ENCODE assay signal across 11 cellular contexts in genomic region chr2:57809230-57809629, GRCh38.
DNase-seq lines count a peak whose midpoint lies in the region; ATAC-seq and TF ChIP-seq lines count a peak whose summit lies in the region.
"Had no signal": no experiment of that assay in that cellular context is flagged by ENCODE, and none has a peak within 500 bp of the region (broad histone marks: within the 10 kb centered on the region; RNA-seq: fewer than 3 reads in every experiment).

No MANE protein-coding gene starts in this region.

- no peak overlapping the region for H3K4me3 ChIP-seq in OCI-LY7 (ENCODE audit: low read depth, low read length, poor library complexity, severe bottlenecking)
- H3K4me3 ChIP-seq: left ventricle myocardium inferior, spleen, vagina had no signal

- ATAC-seq in GM18909 (IDR thresholded peaks at IDR 0.05; ENCODE audit: poor library complexity, unreplicated experiment) (peak; percentile 91), GM21529 (IDR thresholded peaks at IDR 0.05; ENCODE audit: unreplicated experiment) (peak; percentile 97), HG03064 (IDR thresholded peaks at IDR 0.05; ENCODE audit: low read depth, unreplicated experiment) (peak; percentile 98)

- no peak overlapping the region for H3K27ac ChIP-seq in OCI-LY7 (ENCODE audit: low read depth, low read length, poor library complexity, severe bottlenecking)
- H3K27ac ChIP-seq: left ventricle myocardium inferior, spleen, vagina had no signal

- no peaks in the 10 kb centered on the region for H3K27me3 Mint-ChIP-seq in activated CD4-positive, alpha-beta memory T cell treated with anti-CD3 and anti-CD28 coated beads for 36 hours
- no peaks in the 10 kb centered on the region for H3K27me3 Mint-ChIP-seq in nephron progenitor cell (ENCODE audit: low read depth, poor library complexity)

- no peak for TF ChIP-seq CTCF in OCI-LY7 (conservative IDR thresholded peaks at IDR 0.05; ENCODE audit: low read length)
- TF ChIP-seq CTCF in nephron progenitor cell (IDR thresholded peaks at IDR 0.05): no peak

- no peak overlapping the region for H3K27ac Mint-ChIP-seq in activated CD4-positive, alpha-beta memory T cell treated with anti-CD3 and anti-CD28 coated beads for 36 hours
- no peak overlapping the region for H3K27ac Mint-ChIP-seq in nephron progenitor cell

- CTCF ChIA-PET in OCI-LY7 (lab: Charles Lee; ENCODE audit: unreplicated experiment): no interaction called here
- CTCF ChIA-PET in activated CD4-positive, alpha-beta memory T cell treated with anti-CD3 and anti-CD28 coated beads for 36 hours (lab: Charles Lee): no interaction called here

- no peaks in the 10 kb centered on the region for H3K9me2 ChIP-seq in OCI-LY7 (ENCODE audit: insufficient read depth, low read length)

- H3K4me1 ChIP-seq in OCI-LY7 (ENCODE audit: insufficient read depth, low read length, poor library complexity, severe bottlenecking): no peaks in the 10 kb centered on the region
- H3K4me1 ChIP-seq: left ventricle myocardium inferior, spleen, vagina had no signal

- intact Hi-C loops in OCI-LY7 (cut with micrococcal nuclease; ENCODE audit: unreplicated experiment): no loop called here
- intact Hi-C loops in activated CD4-positive, alpha-beta memory T cell treated with anti-CD3 and anti-CD28 coated beads for 36 hours (cut with micrococcal nuclease): no loop called here

- no TSS peak for BruUV-seq in OCI-LY7 (replicated peaks; lab: Mats Ljungman, UMichigan)

- DNase-seq in OCI-M1 (lab: John Stamatoyannopoulos, UW) (peak; percentile 42), OCI-LY7 (ENCODE audit: low spot score) (no peak), nephron progenitor cell (no peak)
- DNase-seq in activated CD4-positive, alpha-beta memory T cell treated with anti-CD3 and anti-CD28 coated beads for 36 hours: no peak
- DNase-seq: left ventricle myocardium inferior, NCI-H1436, spleen had no signal

- no peaks in the 10 kb centered on the region for H3K9me3 Mint-ChIP-seq in activated CD4-positive, alpha-beta memory T cell treated with anti-CD3 and anti-CD28 coated beads for 36 hours
- H3K9me3 Mint-ChIP-seq in nephron progenitor cell: no peaks in the 10 kb centered on the region

- no peaks in the 10 kb centered on the region for H3K36me3 ChIP-seq in OCI-LY7 (ENCODE audit: insufficient read depth, low read length)
- H3K36me3 ChIP-seq: left ventricle myocardium inferior, spleen, vagina had no signal

- H4K20me1 ChIP-seq in OCI-LY7 (ENCODE audit: insufficient read depth, low read length): no peaks in the 10 kb centered on the region

- POLR2A ChIA-PET in OCI-LY7 (lab: Charles Lee): interaction anchor here (0.7 to 1.1 kb wide), 2 partner anchors 9 to 35 kb away, joined by 3 read pairs; no protein-coding TSS in a partner anchor
- POLR2A ChIA-PET in activated CD4-positive, alpha-beta memory T cell treated with anti-CD3 and anti-CD28 coated beads for 36 hours (lab: Charles Lee): no interaction called here

- no peaks in the 10 kb centered on the region for H3K4me1 Mint-ChIP-seq in activated CD4-positive, alpha-beta memory T cell treated with anti-CD3 and anti-CD28 coated beads for 36 hours (ENCODE audit: low read depth)
- H3K4me1 Mint-ChIP-seq in nephron progenitor cell: no peaks in the 10 kb centered on the region

- H3K79me2 ChIP-seq in OCI-LY7 (ENCODE audit: insufficient read depth, low read depth, low read length): no peaks in the 10 kb centered on the region

- no peaks in the 10 kb centered on the region for H3K36me3 Mint-ChIP-seq in activated CD4-positive, alpha-beta memory T cell treated with anti-CD3 and anti-CD28 coated beads for 36 hours
- H3K36me3 Mint-ChIP-seq in nephron progenitor cell (ENCODE audit: low read depth): no peaks in the 10 kb centered on the region

- no peak overlapping the region for H2AFZ ChIP-seq in OCI-LY7 (ENCODE audit: low read length)

- no peak overlapping the region for H3K4me2 ChIP-seq in OCI-LY7 (ENCODE audit: low read length)

- no peaks in the 10 kb centered on the region for H3K9me3 ChIP-seq in OCI-LY7 (ENCODE audit: low read length)
- H3K9me3 ChIP-seq: left ventricle myocardium inferior, spleen, vagina had no signal

- no peak overlapping the region for H3K4me3 Mint-ChIP-seq in activated CD4-positive, alpha-beta memory T cell treated with anti-CD3 and anti-CD28 coated beads for 36 hours
- no peak overlapping the region for H3K4me3 Mint-ChIP-seq in nephron progenitor cell
